8 cellular contexts compared by ENCODE assay signal in genomic region chr1:150213170-150214098, GRCh38. TPM values are rescaled to one million over a fixed set of nuclear protein-coding genes. Genes with fewer than 3 reads are reported as not detected.
A peak's percentile ranks its signal among the peaks of the same experiment; 100 is the strongest.
DNase-seq lines count a peak whose midpoint lies in the region; ATAC-seq and TF ChIP-seq lines count a peak whose summit lies in the region.

No MANE protein-coding gene starts in this region.

- H3K4me1 ChIP-seq in DND-41 (ENCODE audit: insufficient read depth, low read length), result peaks cover 14% of the 10 kb centered on the region
- H3K4me1 ChIP-seq in MM.1S (ENCODE audit: low read length), result peaks cover 5% of the 10 kb centered on the region; the same call in 1 of the 2 replicates
- H3K4me1 ChIP-seq in upper lobe of left lung, result peaks cover 4 to 5% (median 4%) of the 10 kb centered on the region in 4 donors

- 17 to 18% methylated on average over 38 of the region's 38 CpGs for WGBS in upper lobe of left lung, 2 donors

- H3K4me3 ChIP-seq in DND-41 (ENCODE audit: low read depth in 1 of 2, low read length in 2 of 2) (peak overlapping the region in 1 of 2 experiments; percentile 50; a peak in 3 of 4 replicates), MM.1S (ENCODE audit: low read length) (peak overlapping the region; percentile 47), upper lobe of left lung (peak overlapping the region in 3 of 4 donors; percentile 40 to 50 (median 50))

- peaks cover 7% of the 10 kb centered on the region; the same call in 1 of the 2 replicates for H3K36me3 ChIP-seq in DND-41 (ENCODE audit: insufficient read depth, low read length)
- H3K36me3 ChIP-seq in MM.1S (replicated peaks; ENCODE audit: insufficient read depth, low read length), result no peaks in the 10 kb centered on the region; the same call in 1 of the 2 replicates
- H3K36me3 ChIP-seq in upper lobe of left lung, result no peaks in the 10 kb centered on the region

- no peaks in the 10 kb centered on the region for H3K9me2 ChIP-seq in MM.1S (replicated peaks; ENCODE audit: insufficient read depth, low read length)

- peak overlapping the region; percentile 56 for H3K9ac ChIP-seq in DND-41 (ENCODE audit: low read depth, low read length)
- peak overlapping the region; percentile 48; the same call in 1 of the 2 replicates for H3K9ac ChIP-seq in MM.1S (ENCODE audit: low read length)

- peak overlapping the region; percentile 69 for H2AFZ ChIP-seq in DND-41 (ENCODE audit: low read depth, low read length)
- H2AFZ ChIP-seq in MM.1S (ENCODE audit: low read length), result peak overlapping the region; percentile 80

- peak in 3 of 4 donors; percentile 26 to 59 (median 40) for TF ChIP-seq POLR2A in upper lobe of left lung (IDR thresholded peaks at IDR 0.05)

- H3K4me2 ChIP-seq in DND-41 (ENCODE audit: insufficient read depth, low read length) (peak overlapping the region; percentile 52), MM.1S (ENCODE audit: low read depth, low read length) (peak overlapping the region; percentile 46)

- TF ChIP-seq CTCF in DND-41 (IDR thresholded peaks at IDR 0.05; ENCODE audit: borderline replicate concordance, extremely low read depth, low read length, poor library complexity, severe bottlenecking) (peak; percentile 50), MM.1S (IDR thresholded peaks at IDR 0.05; ENCODE audit: low read length) (peak; percentile 44), upper lobe of left lung (IDR thresholded peaks at IDR 0.05) (peak in 3 of 6 experiments; percentile 25 to 39 (median 30))

- TF ChIP-seq EP300 in upper lobe of left lung (IDR thresholded peaks at IDR 0.05), result peak in 1 of 4 donors; percentile 2

- ATAC-seq in DND-41 (ENCODE audit: insufficient read depth, low read depth) (peak; percentile 97), GM21825 (IDR thresholded peaks at IDR 0.05; ENCODE audit: unreplicated experiment) (peak; percentile 84), left cardiac atrium (peak; percentile 100), upper lobe of left lung (ENCODE audit: low FRiP score in 2 of 2) (peak; percentile 98 to 100)

- H4K20me1 ChIP-seq in DND-41 (ENCODE audit: insufficient read depth, low read length), result no peaks in the 10 kb centered on the region
- H4K20me1 ChIP-seq in MM.1S (ENCODE audit: insufficient read depth, low read length), result no peaks in the 10 kb centered on the region

- H3K9me3 ChIP-seq in DND-41 (ENCODE audit: insufficient read depth, low read length, severe bottlenecking), result no peaks in the 10 kb centered on the region
- H3K9me3 ChIP-seq in MM.1S (replicated peaks; ENCODE audit: insufficient read depth, low read length), result no peaks in the 10 kb centered on the region
- no peaks in the 10 kb centered on the region for H3K9me3 ChIP-seq in upper lobe of left lung

- peaks cover 19% of the 10 kb centered on the region for H3F3A ChIP-seq in MM.1S (ENCODE audit: insufficient read depth, low read length)

- H3K79me2 ChIP-seq in DND-41 (ENCODE audit: insufficient read depth, low read length) (no peaks in the 10 kb centered on the region), MM.1S (ENCODE audit: low read length) (no peaks in the 10 kb centered on the region)

- peak; percentile 89 for DNase-seq in DND-41
- DNase-seq in MM.1S, result peak; percentile 98
- peak; percentile 77 for DNase-seq in SW480 (ENCODE audit: low spot score)
- DNase-seq in amniotic epithelial cell (ENCODE audit: low read depth), result peak; percentile 92
- DNase-seq in left cardiac atrium, result peak; percentile 97
- DNase-seq in posterior vena cava (ENCODE audit: low spot score), result peak; percentile 99
- peak; percentile 95 to 97 for DNase-seq in upper lobe of left lung

- intact Hi-C loops in left cardiac atrium (cut with DNase I) (no loop called here), posterior vena cava (cut with DNase I) (no loop called here)

- peak overlapping the region; percentile 89 for H3K27ac ChIP-seq in DND-41 (ENCODE audit: low read length)
- peak overlapping the region; percentile 52; the same call in 1 of the 2 replicates for H3K27ac ChIP-seq in MM.1S (ENCODE audit: low read length)
- H3K27ac ChIP-seq in upper lobe of left lung, result peak overlapping the region; percentile 74 to 89 (median 86)

- H3K27me3 ChIP-seq in DND-41 (ENCODE audit: insufficient read depth, low read length, poor library complexity), result no peaks in the 10 kb centered on the region
- H3K27me3 ChIP-seq in MM.1S (replicated peaks; ENCODE audit: insufficient read depth, low read length), result no peaks in the 10 kb centered on the region
- H3K27me3 ChIP-seq in upper lobe of left lung, result no peaks in the 10 kb centered on the region

RNA-seq across cellular contexts. Expression of gene ANP32E, which starts 22.5 kb away (rescaled TPM):
- total RNA-seq in left cardiac atrium (10 to 100 TPM; 25.5 to 38.1 TPM), posterior vena cava (10 to 100 TPM; 28.0 to 36.6 TPM), upper lobe of left lung (10 to 100 TPM in 5 of 6 donors, 1 to 10 TPM in 1; 7.7 to 38.8 (median 27.9) TPM)

RNA-seq across cellular contexts. Expression of gene CA14, which starts 44.1 kb away (rescaled TPM):
- total RNA-seq in left cardiac atrium, result 1 to 10 TPM; 5.7 to 8.7 TPM
- total RNA-seq in posterior vena cava, result not detected
- total RNA-seq in upper lobe of left lung, result 1 to 10 TPM in 1 of 6 donors, under 1 TPM in 3, not detected in 2; 0.61 to 1.0 (median 0.63) TPM

RNA-seq across cellular contexts. Expression of gene APH1A, which starts 55.4 kb away (rescaled TPM):
- total RNA-seq in left cardiac atrium (10 to 100 TPM; 64.3 to 93.1 TPM), posterior vena cava (10 to 100 TPM; 56.2 to 68.1 TPM), upper lobe of left lung (100 to 1,000 TPM in 3 of 6 donors, 10 to 100 TPM in 3; 71.2 to 169 (median 101) TPM)

RNA-seq across cellular contexts. Expression of gene C1orf54, which starts 59.2 kb away (rescaled TPM):
- 10 to 100 TPM; 10.1 to 14.0 TPM for total RNA-seq in left cardiac atrium
- total RNA-seq in posterior vena cava, result 10 to 100 TPM; 39.3 to 44.2 TPM
- 10 to 100 TPM in 1 of 6 donors, 1 to 10 TPM in 3, not detected in 2; 3.3 to 13.8 (median 7.3) TPM for total RNA-seq in upper lobe of left lung
